ENCODE assay signal across 12 cellular contexts in the genomic region with DNA sequence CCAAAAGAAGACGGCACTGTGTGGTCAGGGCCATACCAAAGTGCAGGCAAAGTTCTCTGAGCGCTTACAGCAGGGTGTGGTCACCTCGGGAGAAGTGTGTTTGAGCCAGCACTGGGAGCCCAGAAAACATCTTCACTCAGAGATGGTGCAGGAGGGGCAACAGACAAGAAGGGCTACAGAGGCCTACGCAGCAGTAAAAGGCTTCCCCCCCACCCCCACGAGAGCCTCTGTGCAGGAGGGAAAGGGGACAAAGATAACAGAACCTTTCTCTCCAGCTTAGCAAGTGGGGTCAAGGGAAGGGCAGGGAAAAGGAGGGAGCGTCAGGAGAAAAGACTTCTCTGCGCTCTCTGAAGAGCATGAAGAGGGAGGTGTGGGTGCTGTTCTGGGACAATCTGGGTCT. TPM values are rescaled to one million over a fixed set of nuclear protein-coding genes. Genes with fewer than 3 reads are reported as not detected.
DNase-seq lines count a peak whose midpoint lies in the region; ATAC-seq and TF ChIP-seq lines count a peak whose summit lies in the region.
"Had no signal": no experiment of that assay in that cellular context is flagged by ENCODE, and none has a peak within 500 bp of the region (broad histone marks: within the 10 kb centered on the region; RNA-seq: fewer than 3 reads in every experiment).

No MANE protein-coding gene starts in this region.

- no peaks in the 10 kb centered on the region for H3K9me3 Mint-ChIP-seq in WTC11
- no peaks in the 10 kb centered on the region for H3K9me3 Mint-ChIP-seq in activated T-cell treated with anti-CD3 and anti-CD28 coated beads, Interleukin-2, amount 50 U/mL, for 24 hours

- CTCF ChIA-PET in WTC11 (lab: Charles Lee) = interaction anchor here (1.0 kb wide), 1 partner anchor 21 kb away, joined by 5 read pairs; the partner anchor contains the start of gene RPL27

- H3K27ac Mint-ChIP-seq in WTC11 = 0 out of 2 replicates have a peak overlapping the region, but pooled peaks have one; percentile 8
- no peak overlapping the region for H3K27ac Mint-ChIP-seq in activated T-cell treated with anti-CD3 and anti-CD28 coated beads, Interleukin-2, amount 50 U/mL, for 24 hours

- peaks cover 8% of the 10 kb centered on the region for H3K4me1 ChIP-seq in iPS-15b (ENCODE audit: control insufficient read depth, insufficient read depth, low read length)

- H3K9me3 ChIP-seq in iPS-15b (ENCODE audit: control insufficient read depth, insufficient read depth, low read length) = no peaks in the 10 kb centered on the region
- H3K9me3 ChIP-seq: pancreas, thoracic aorta had no signal

- peaks cover 31% of the 10 kb centered on the region for H3K36me3 ChIP-seq in iPS-15b (ENCODE audit: control insufficient read depth, insufficient read depth, low read length)
- H3K36me3 ChIP-seq: pancreas had no signal

- H3K4me1 Mint-ChIP-seq in WTC11 = peaks cover 33% of the 10 kb centered on the region
- peaks cover 33% of the 10 kb centered on the region for H3K4me1 Mint-ChIP-seq in activated T-cell treated with anti-CD3 and anti-CD28 coated beads, Interleukin-2, amount 50 U/mL, for 24 hours (ENCODE audit: low read depth)

- POLR2A ChIA-PET in WTC11 (lab: Charles Lee) = no interaction called here

- TF ChIP-seq CTCF in WTC11 (IDR thresholded peaks at IDR 0.05) (no peak), GM20000 (IDR thresholded peaks at IDR 0.05; ENCODE audit: extremely low read depth, missing control alignments) (no peak)

- DNase-seq in GM03348 (ENCODE audit: low spot score) (peak; percentile 38), WTC11 (ENCODE audit: low spot score) (no peak), GM20000 (ENCODE audit: low spot score) (no peak)
- DNase-seq in activated T-cell treated with anti-CD3 and anti-CD28 coated beads, Interleukin-2, amount 50 U/mL, for 24 hours = no peak
- DNase-seq: NCI-H187 treated with DMSO at 0.1 percent for 48 hours, pancreas had no signal

- H3K4me3 ChIP-seq in iPS-15b (ENCODE audit: low read depth, low read length) (peak overlapping the region; percentile 96), skin epidermis (peak overlapping the region in 1 of 7 experiments; percentile 9)
- H3K4me3 ChIP-seq: GM12878 had no signal

- H3K36me3 Mint-ChIP-seq in WTC11 = peaks cover 25% of the 10 kb centered on the region
- peaks cover 13% of the 10 kb centered on the region for H3K36me3 Mint-ChIP-seq in activated T-cell treated with anti-CD3 and anti-CD28 coated beads, Interleukin-2, amount 50 U/mL, for 24 hours (ENCODE audit: low read depth)

- peak overlapping the region; percentile 94 for H3K4me3 Mint-ChIP-seq in WTC11
- no peak overlapping the region for H3K4me3 Mint-ChIP-seq in activated T-cell treated with anti-CD3 and anti-CD28 coated beads, Interleukin-2, amount 50 U/mL, for 24 hours

- H3K27me3 Mint-ChIP-seq in WTC11 (ENCODE audit: low read depth) = no peaks in the 10 kb centered on the region
- no peaks in the 10 kb centered on the region for H3K27me3 Mint-ChIP-seq in activated T-cell treated with anti-CD3 and anti-CD28 coated beads, Interleukin-2, amount 50 U/mL, for 24 hours

- H3K27ac ChIP-seq in skin epidermis = peak overlapping the region in 12 of 21 experiments; percentile 19 to 88 (median 68)

- peak overlapping the region; percentile 50 for H3K9ac ChIP-seq in iPS-15b (ENCODE audit: low read depth, low read length)

- ATAC-seq in WTC11 (no peak), HG03457 (IDR thresholded peaks at IDR 0.05; ENCODE audit: unreplicated experiment) (no peak), HG03280 (IDR thresholded peaks at IDR 0.05; ENCODE audit: unreplicated experiment) (no peak)
- ATAC-seq: GM12878, pancreas had no signal

- H3K27me3 ChIP-seq in iPS-15b (ENCODE audit: control insufficient read depth, insufficient read depth, low read length) = no peaks in the 10 kb centered on the region
- H3K27me3 ChIP-seq: pancreas had no signal

TF ChIP-seq in WTC11, 78 proteins besides CTCF, POLR2A, EP300 and RAD21:
- TF ChIP-seq CDX4 (CRISPR knock-in tag; IDR thresholded peaks at IDR 0.05; ENCODE audit: borderline replicate concordance) = no peak

RNA-seq across cellular contexts. Expression of gene VAT1, which starts 2.8 kb away (rescaled TPM):
- 291 to 298 TPM (median 296 TPM) in 3 replicates for total RNA-seq in WTC11 (2021)

RNA-seq across cellular contexts. Expression of gene RND2, which starts 5.6 kb away (rescaled TPM):
- total RNA-seq in WTC11 (2021) = 46.9 to 51.8 TPM (median 50.2 TPM) in 3 replicates
- total RNA-seq: GM12878 had no signal

RNA-seq across cellular contexts. Expression of gene IFI35, which starts 12.8 kb away (rescaled TPM):
- 3.0 to 4.7 TPM (median 3.8 TPM) in 3 replicates for total RNA-seq in WTC11 (2021)

RNA-seq across cellular contexts. Expression of gene RPL27, which starts 21.2 kb away (rescaled TPM):
- total RNA-seq in WTC11 (2021) = 1,391 to 1,553 TPM (median 1,518 TPM) in 3 replicates

RNA-seq across cellular contexts. Expression of gene RUNDC1, which starts 39.1 kb away (rescaled TPM):
- total RNA-seq in WTC11 (2021) = 12.2 to 14.2 TPM (median 12.7 TPM) in 3 replicates
